Comparison of ENCODE assay signal across 8 cellular contexts in genomic region chr5:14142856-14143508, GRCh38. TPM values are rescaled to one million over a fixed set of nuclear protein-coding genes. Genes with fewer than 3 reads are reported as not detected.
A peak's percentile ranks its signal among the peaks of the same experiment; 100 is the strongest.
DNase-seq lines count a peak whose midpoint lies in the region; ATAC-seq, FAIRE-seq and TF ChIP-seq lines count a peak whose summit lies in the region.

Gene TRIO, plus strand, starts transcription at chr5:14143342. Its CDS starts 384 bp downstream, at chr5:14143726.

- H3K27me3 Mint-ChIP-seq in activated CD4-positive, alpha-beta T cell treated with anti-CD3 and anti-CD28 coated beads, Interleukin-2, amount 10 ng/mL, durations not matched to agents 7 days and 5 days, result peaks cover 59% of the 10 kb centered on the region

- ATAC-seq in HG03196 (IDR thresholded peaks at IDR 0.05; ENCODE audit: unreplicated experiment) (peak; percentile 39), HepG2 (peak; percentile 73)

- H3K4me1 Mint-ChIP-seq in activated CD4-positive, alpha-beta T cell treated with anti-CD3 and anti-CD28 coated beads, Interleukin-2, amount 10 ng/mL, durations not matched to agents 7 days and 5 days, result peaks cover 10% of the 10 kb centered on the region

- H3K9me3 Mint-ChIP-seq in activated CD4-positive, alpha-beta T cell treated with anti-CD3 and anti-CD28 coated beads, Interleukin-2, amount 10 ng/mL, durations not matched to agents 7 days and 5 days, result no peaks in the 10 kb centered on the region

- no peaks in the 10 kb centered on the region for H3K36me3 ChIP-seq in HepG2 (replicated peaks in 1 of 2; ENCODE audit: control insufficient read depth in 1 of 2, insufficient read depth in 2 of 2, low read length in 2 of 2)

- CTCF ChIA-PET in activated CD4-positive, alpha-beta T cell treated with anti-CD3 and anti-CD28 coated beads, Interleukin-2, amount 10 ng/mL, durations not matched to agents 7 days and 5 days (lab: Charles Lee), result interaction anchor here (1.1 to 1.2 kb wide), 3 partner anchors 10 to 16 kb away, joined by 3 to 4 read pairs (median 3); no protein-coding TSS in a partner anchor
- CTCF ChIA-PET in HepG2 (lab: Yijun Ruan, JAX; ENCODE audit: low intra/inter-chr PET ratio, low total read pairs), result interaction anchor here (1.3 kb wide), 1 partner anchor 127 kb away, joined by 5 read pairs; no protein-coding TSS in a partner anchor

- peak; percentile 77 for FAIRE-seq in HepG2 (lab: Jason Lieb, UNC)

- peak within 1 kb of the TSS; percentile 72 for H3K27ac Mint-ChIP-seq in activated CD4-positive, alpha-beta T cell treated with anti-CD3 and anti-CD28 coated beads, Interleukin-2, amount 10 ng/mL, durations not matched to agents 7 days and 5 days

- DNase-seq in AG09309 (ENCODE audit: low read depth), result peak; percentile 66
- peak; percentile 90 for DNase-seq in NCI-H345 (lab: John Stamatoyannopoulos, UW)
- DNase-seq in activated CD4-positive, alpha-beta T cell treated with anti-CD3 and anti-CD28 coated beads, Interleukin-2, amount 10 ng/mL, durations not matched to agents 7 days and 5 days, result peak; percentile 74
- DNase-seq in dermis blood vessel endothelial cell, result peak; percentile 91
- peak; percentile 81 for DNase-seq in HepG2 (ENCODE audit: low spot score)
- peak; percentile 71 to 79 for DNase-seq in stimulated activated CD4-positive, alpha-beta T cell treated with anti-CD3 and anti-CD28 coated beads, Interleukin-2, amount 100 ng/mL, for 48 hours

- H3K36me3 Mint-ChIP-seq in activated CD4-positive, alpha-beta T cell treated with anti-CD3 and anti-CD28 coated beads, Interleukin-2, amount 10 ng/mL, durations not matched to agents 7 days and 5 days (ENCODE audit: low read depth), result no peaks in the 10 kb centered on the region

- H4K20me1 ChIP-seq in HepG2 (ENCODE audit: insufficient read depth, low read length), result peaks cover 31% of the 10 kb centered on the region

- TF ChIP-seq RAD21 in HepG2 (CRISPR knock-in tag; IDR thresholded peaks at IDR 0.05), result peak; percentile 77

- H3K4me3 Mint-ChIP-seq in activated CD4-positive, alpha-beta T cell treated with anti-CD3 and anti-CD28 coated beads, Interleukin-2, amount 10 ng/mL, durations not matched to agents 7 days and 5 days, result peak within 1 kb of the TSS; percentile 77

- TF ChIP-seq EP300 in HepG2 (IDR thresholded peaks at IDR 0.05; ENCODE audit: low read depth in 2 of 2, low read length in 2 of 2) (no peak), HepG2 (CRISPR knock-in tag; IDR thresholded peaks at IDR 0.05; ENCODE audit: borderline replicate concordance) (no peak)

- WGBS in HepG2 (ENCODE audit: low lambda C conversion rate), result 2% methylated on average over 35 of the region's 74 CpGs

- peak within 1 kb of the TSS; percentile 58 for H2AFZ ChIP-seq in HepG2 (ENCODE audit: low read length)

- no peaks in the 10 kb centered on the region; a peak in 2 of 5 replicates for H3K27me3 ChIP-seq in HepG2 (ENCODE audit: control insufficient read depth in 1 of 2, insufficient read depth in 2 of 2, low read length in 2 of 2)

- intact Hi-C loops in HepG2 (cut with micrococcal nuclease; ENCODE audit: unreplicated experiment), result loop anchor here (1.0 to 10.0 kb wide), 4 partner anchors 30 to 522 kb away; partner anchors contain the start of gene OTULIN

- peaks cover 28% of the 10 kb centered on the region for H3K4me1 ChIP-seq in HepG2 (ENCODE audit: insufficient read depth, low read length)

- H3K4me2 ChIP-seq in HepG2 (ENCODE audit: low read depth, low read length), result peak within 1 kb of the TSS; percentile 98

- peak; percentile 46 for TF ChIP-seq CTCF in AG09309 (IDR thresholded peaks at IDR 0.05; ENCODE audit: control insufficient read depth, insufficient read depth, low read depth, low read length, missing control alignments)
- TF ChIP-seq CTCF in HepG2 (CRISPR knock-in tag; IDR thresholded peaks at IDR 0.05), result peak; percentile 67

- H3K4me3 ChIP-seq in AG09309 (ENCODE audit: control insufficient read depth, low read depth, low read length), result peak within 1 kb of the TSS; percentile 90
- peak within 1 kb of the TSS; percentile 85 to 99 (median 93) for H3K4me3 ChIP-seq in HepG2 (replicated peaks in 1 of 3; ENCODE audit: insufficient read depth in 1 of 3, low read depth in 2 of 3, low read length in 3 of 3)

- peak within 1 kb of the TSS; percentile 80 for H3K9ac ChIP-seq in HepG2 (ENCODE audit: insufficient read depth, low read depth, low read length)

- TSS peak; percentile 70 for BruUV-seq in HepG2 (replicated peaks; lab: Mats Ljungman, UMichigan)

- H3K79me2 ChIP-seq in HepG2 (ENCODE audit: insufficient read depth, low read length), result peaks cover 39% of the 10 kb centered on the region

- H3K27ac ChIP-seq in HepG2 (ENCODE audit: extremely low read length, insufficient read depth, low read length), result peak within 1 kb of the TSS; percentile 70

- TF ChIP-seq POLR2A in GM18951 (IDR thresholded peaks at IDR 0.05; ENCODE audit: extremely low read depth, insufficient read depth, insufficient read length), result peak; percentile 63
- peak in 1 of 2 experiments; percentile 78; a peak in 2 of 4 replicates for TF ChIP-seq POLR2A in HepG2 (IDR thresholded peaks at IDR 0.05; ENCODE audit: insufficient read depth in 1 of 2, low read depth in 2 of 2, low read length in 2 of 2)

- no peaks in the 10 kb centered on the region for H3K9me3 ChIP-seq in HepG2 (ENCODE audit: low read length)

- POLR2A ChIA-PET in activated CD4-positive, alpha-beta T cell treated with anti-CD3 and anti-CD28 coated beads, Interleukin-2, amount 10 ng/mL, durations not matched to agents 7 days and 5 days (lab: Charles Lee), result no interaction called here
- POLR2A ChIA-PET in HepG2 (lab: Yijun Ruan, JAX), result interaction anchor here (1.0 to 1.8 kb wide), 3 partner anchors 25 to 122 kb away, joined by 3 to 5 read pairs (median 3); no protein-coding TSS in a partner anchor

- in situ Hi-C loops in GM18951 (cut with MboI; ENCODE audit: low sequenced_read_pairs, unreplicated experiment), result no loop called here
- in situ Hi-C loops in HepG2 (cut with HindIII; ENCODE audit: extremely low pct_ligation_motif_present, low pct_unique_long_range_greater_than_20kb), result loop anchor here (10.0 kb wide), 1 partner anchor 122 kb away; no protein-coding TSS in a partner anchor

TF ChIP-seq in HepG2, 621 proteins besides CTCF, POLR2A, EP300 and RAD21 (continues in another document):
- TF ChIP-seq ZNF740 (CRISPR knock-in tag; IDR thresholded peaks at IDR 0.05) (no peak), ZSCAN20 (CRISPR knock-in tag; IDR thresholded peaks at IDR 0.05; ENCODE audit: borderline replicate concordance) (no peak), SAP130 (CRISPR knock-in tag; IDR thresholded peaks at IDR 0.05; ENCODE audit: low read depth) (peak; percentile 74), NFE2L2 (IDR thresholded peaks at IDR 0.05; ENCODE audit: low read length) (no peak), ZNF124 (CRISPR knock-in tag; IDR thresholded peaks at IDR 0.05) (0 out of 2 replicates have a peak, but pooled peaks have one; percentile 44), TAF1 (CRISPR knock-in tag; IDR thresholded peaks at IDR 0.05) (peak; percentile 61; the same call in 1 of the 2 replicates)

RNA-seq across cellular contexts. Expression of gene TRIO, which starts in this region (rescaled TPM):
- total RNA-seq in activated CD4-positive, alpha-beta T cell treated with anti-CD3 and anti-CD28 coated beads, Interleukin-2, amount 10 ng/mL, durations not matched to agents 7 days and 5 days, result 1 to 10 TPM; 3.7 to 4.2 TPM
- total RNA-seq in dermis blood vessel endothelial cell (190 and 204 TPM in 2 replicates), HepG2 (2016; rRNA removed; fragmentation: Illumina TruSeq; extraction: Trizol) (40.1 and 45.2 TPM in 2 replicates)
- total RNA-seq in HepG2 (2016; cell fraction: cytosol; rRNA removed; fragmentation: Illumina TruSeq; extraction: Trizol; ENCODE audit: low read depth), result 21.2 and 24.0 TPM in 2 replicates
- total RNA-seq in HepG2 (2016; cell fraction: insoluble cytoplasmic fraction; rRNA removed; fragmentation: Illumina TruSeq; extraction: Trizol), result 33.5 and 38.3 TPM in 2 replicates
- 21.6 and 23.8 TPM in 2 replicates for total RNA-seq in HepG2 (2016; cell fraction: membrane; rRNA removed; fragmentation: Illumina TruSeq; extraction: Trizol)
- 110 and 124 TPM in 2 replicates for total RNA-seq in HepG2 (2016; cell fraction: nucleus; rRNA removed; fragmentation: Illumina TruSeq; extraction: Trizol)
- 45.9 and 54.9 TPM in 2 replicates for polyA plus RNA-seq in HepG2 (2011; rRNA removed)
- 21.6 and 26.5 TPM in 2 replicates for polyA plus RNA-seq in HepG2 (2011; cell fraction: cytosol; rRNA removed)
- polyA plus RNA-seq in HepG2 (2011; cell fraction: nucleus; rRNA removed), result 164 and 205 TPM in 2 replicates
- polyA plus RNA-seq in HepG2 (2012), result 38.4 and 43.8 TPM in 2 replicates
- polyA plus RNA-seq in HepG2 (2016; cell fraction: cytosol; fragmentation: Illumina TruSeq; extraction: Trizol; ENCODE audit: low read depth), result 0.63 and 1.0 TPM in 2 replicates
- 11.0 and 18.7 TPM in 2 replicates for polyA plus RNA-seq in HepG2 (2016; cell fraction: insoluble cytoplasmic fraction; fragmentation: Illumina TruSeq; extraction: Trizol; ENCODE audit: low read depth)
- 2.1 and 2.3 TPM in 2 replicates for polyA plus RNA-seq in HepG2 (2016; cell fraction: membrane; fragmentation: Illumina TruSeq; extraction: Trizol; ENCODE audit: low read depth)
- 112 and 131 TPM in 2 replicates for polyA plus RNA-seq in HepG2 (2016; cell fraction: nucleus; fragmentation: Illumina TruSeq; extraction: Trizol; ENCODE audit: insufficient read depth, low read depth)
- polyA minus RNA-seq in HepG2 (2011; rRNA and poly(A)+ RNA removed; ENCODE audit: low replicate concordance), result 240 and 302 TPM in 2 replicates
- 39.7 and 40.6 TPM in 2 replicates for polyA minus RNA-seq in HepG2 (2011; cell fraction: cytosol; rRNA and poly(A)+ RNA removed)
- 318 and 321 TPM in 2 replicates for polyA minus RNA-seq in HepG2 (2011; cell fraction: nucleus; rRNA and poly(A)+ RNA removed)

Comparison
In these comparisons a context has a peak if more than half of its experiments do, and no peak if none do; other contexts are left out.
1. Peak in every context shown above with its lines: DNase-seq, ATAC-seq, H3K4me3 ChIP-seq and H3K27ac ChIP-seq.